9 cellular contexts compared by ENCODE assay signal in genomic region chr7:32427769-32428291, GRCh38.
DNase-seq lines count a peak whose midpoint lies in the region; ATAC-seq and TF ChIP-seq lines count a peak whose summit lies in the region.
"Had no signal": no experiment of that assay in that cellular context is flagged by ENCODE, and none has a peak within 500 bp of the region (broad histone marks: within the 10 kb centered on the region; RNA-seq: fewer than 3 reads in every experiment).

No MANE protein-coding gene starts in this region.

- no peaks in the 10 kb centered on the region for H3K4me1 Mint-ChIP-seq in activated naive CD8-positive, alpha-beta T cell treated with anti-CD3 and anti-CD28 coated beads, Interleukin-2, amount 10 ng/mL, durations not matched to agents 7 days and 5 days

- peaks cover 9% of the 10 kb centered on the region for H3K4me1 ChIP-seq in left ventricle myocardium inferior

- POLR2A ChIA-PET in activated naive CD8-positive, alpha-beta T cell treated with anti-CD3 and anti-CD28 coated beads, Interleukin-2, amount 10 ng/mL, durations not matched to agents 7 days and 5 days (lab: Charles Lee) = no interaction called here

- H3K27ac ChIP-seq in left ventricle myocardium inferior (replicated peaks) = no peak overlapping the region

- peaks cover 97% of the 10 kb centered on the region for H3K27me3 ChIP-seq in left ventricle myocardium inferior (ENCODE audit: low read depth)

- no peaks in the 10 kb centered on the region for H3K36me3 Mint-ChIP-seq in activated naive CD8-positive, alpha-beta T cell treated with anti-CD3 and anti-CD28 coated beads, Interleukin-2, amount 10 ng/mL, durations not matched to agents 7 days and 5 days
- H3K36me3 Mint-ChIP-seq: activated naive CD8-positive, alpha-beta T cell had no signal

- peak; percentile 57 for TF ChIP-seq CTCF in left ventricle myocardium inferior (IDR thresholded peaks at IDR 0.05; ENCODE audit: borderline replicate concordance)

- peaks cover 4% of the 10 kb centered on the region for H3K9me3 Mint-ChIP-seq in activated naive CD8-positive, alpha-beta T cell treated with anti-CD3 and anti-CD28 coated beads, Interleukin-2, amount 10 ng/mL, durations not matched to agents 7 days and 5 days

- ATAC-seq in HG03139 (IDR thresholded peaks at IDR 0.05; ENCODE audit: unreplicated experiment) = peak; percentile 66
- ATAC-seq in activated naive CD8-positive, alpha-beta T cell treated with anti-CD3 and anti-CD28 coated beads, Interleukin-2, amount 10 ng/mL, durations not matched to agents 7 days and 5 days (ENCODE audit: low read depth) = peak; percentile 85
- no peak for ATAC-seq in GM18858 (IDR thresholded peaks at IDR 0.05; ENCODE audit: unreplicated experiment)

- in situ Hi-C loops in G401 (cut with HindIII; ENCODE audit: low sequenced_read_pairs) = no loop called here

- no peak overlapping the region for H3K4me3 Mint-ChIP-seq in activated naive CD8-positive, alpha-beta T cell treated with anti-CD3 and anti-CD28 coated beads, Interleukin-2, amount 10 ng/mL, durations not matched to agents 7 days and 5 days
- H3K4me3 Mint-ChIP-seq: activated naive CD8-positive, alpha-beta T cell had no signal

- H3K9me3 ChIP-seq in left ventricle myocardium inferior (replicated peaks) = peaks cover 11% of the 10 kb centered on the region

- H3K4me3 ChIP-seq in left ventricle myocardium inferior = peak overlapping the region; percentile 46

- no peak overlapping the region for H3K27ac Mint-ChIP-seq in activated naive CD8-positive, alpha-beta T cell treated with anti-CD3 and anti-CD28 coated beads, Interleukin-2, amount 10 ng/mL, durations not matched to agents 7 days and 5 days
- H3K27ac Mint-ChIP-seq: activated naive CD8-positive, alpha-beta T cell had no signal

- intact Hi-C loops in left ventricle myocardium inferior (cut with micrococcal nuclease) = no loop called here

- no peaks in the 10 kb centered on the region for H3K36me3 ChIP-seq in left ventricle myocardium inferior

- H3K27me3 Mint-ChIP-seq in activated naive CD8-positive, alpha-beta T cell treated with anti-CD3 and anti-CD28 coated beads, Interleukin-2, amount 10 ng/mL, durations not matched to agents 7 days and 5 days = peaks cover 17% of the 10 kb centered on the region

- DNase-seq in G401 (ENCODE audit: low spot score) = peak; percentile 53
- DNase-seq in RPMI8226 = peak; percentile 73
- peak; percentile 84 for DNase-seq in activated naive CD8-positive, alpha-beta T cell treated with anti-CD3 and anti-CD28 coated beads, Interleukin-2, amount 10 ng/mL, durations not matched to agents 7 days and 5 days
- peak; percentile 75 for DNase-seq in left ventricle myocardium inferior
- peak; percentile 31 for DNase-seq in putamen (ENCODE audit: low spot score)
- DNase-seq in NCI-H774 (lab: John Stamatoyannopoulos, UW) = no peak
